15 cellular contexts compared by ENCODE assay signal in genomic region chr1:45172015-45172414, GRCh38. TPM values are rescaled to one million over a fixed set of nuclear protein-coding genes. Genes with fewer than 3 reads are reported as not detected.
A peak's percentile ranks its signal among the peaks of the same experiment; 100 is the strongest.
DNase-seq lines count a peak whose midpoint lies in the region; ATAC-seq, FAIRE-seq and TF ChIP-seq lines count a peak whose summit lies in the region.
"Had no signal": no experiment of that assay in that cellular context is flagged by ENCODE, and none has a peak within 500 bp of the region (broad histone marks: within the 10 kb centered on the region; RNA-seq: fewer than 3 reads in every experiment).

No MANE protein-coding gene starts in this region.

- ATAC-seq in HepG2: peak; percentile 84
- no peak for ATAC-seq in HG02610 (IDR thresholded peaks at IDR 0.05; ENCODE audit: unreplicated experiment)
- no peak for ATAC-seq in Right ventricle myocardium inferior
- ATAC-seq: gastroesophageal sphincter; naive thymus-derived CD8-positive, alpha-beta T cell; sciatic nerve; T-helper 17 cell had no signal

- no peaks in the 10 kb centered on the region for H3K4me1 ChIP-seq in GM23248 (ENCODE audit: insufficient read depth)
- H3K4me1 ChIP-seq in HepG2 (ENCODE audit: insufficient read depth, low read length): peaks cover 45% of the 10 kb centered on the region
- H3K4me1 ChIP-seq: gastroesophageal sphincter had no signal

- H3K9me2 ChIP-seq in GM23248 (ENCODE audit: insufficient read depth): no peaks in the 10 kb centered on the region

- POLR2A ChIA-PET in HepG2 (lab: Yijun Ruan, JAX): no interaction called here

- H3K79me2 ChIP-seq in GM23248 (ENCODE audit: insufficient read depth) (no peaks in the 10 kb centered on the region), HepG2 (ENCODE audit: insufficient read depth, low read length) (peaks cover 44% of the 10 kb centered on the region)

- H3K27ac ChIP-seq in GM23248 (no peak overlapping the region), HepG2 (ENCODE audit: extremely low read length, insufficient read depth, low read length) (peak overlapping the region; percentile 71)
- H3K27ac ChIP-seq: gastroesophageal sphincter had no signal

- TF ChIP-seq EP300 in HepG2 (IDR thresholded peaks at IDR 0.05; ENCODE audit: low read depth in 2 of 2, low read length in 2 of 2) (peak; percentile 63 to 98; a peak in 3 of 4 replicates), HepG2 (CRISPR knock-in tag; IDR thresholded peaks at IDR 0.05; ENCODE audit: borderline replicate concordance) (peak; percentile 82)

- in situ Hi-C loops in GM23248 (cut with MboI): no loop called here
- in situ Hi-C loops in HepG2 (cut with HindIII; ENCODE audit: extremely low pct_ligation_motif_present, low pct_unique_long_range_greater_than_20kb): no loop called here

- H3K4me2 ChIP-seq in GM23248 (ENCODE audit: unreplicated experiment): no peak overlapping the region
- peak overlapping the region; percentile 72 for H3K4me2 ChIP-seq in HepG2 (ENCODE audit: low read depth, low read length)

- TF ChIP-seq CTCF in NB4 (IDR thresholded peaks at IDR 0.05; ENCODE audit: low read depth, low read length): no peak
- TF ChIP-seq CTCF in HepG2 (CRISPR knock-in tag; IDR thresholded peaks at IDR 0.05): no peak
- no peak for TF ChIP-seq CTCF in GM10266 (IDR thresholded peaks at IDR 0.05; ENCODE audit: control insufficient read depth, insufficient read depth, low read depth, missing control alignments)

- no peak for TF ChIP-seq RAD21 in HepG2 (CRISPR knock-in tag; IDR thresholded peaks at IDR 0.05)

- FAIRE-seq in HepG2 (lab: Jason Lieb, UNC): no peak

- BruUV-seq in HepG2 (replicated peaks; lab: Mats Ljungman, UMichigan): no TSS peak

- WGBS in GM23248 (ENCODE audit: low coverage in 1 of 2, low lambda C conversion rate in 2 of 2, missing lambda C conversion rate in 2 of 2), 2 experiments: 71 to 77% methylated on average over 7 of the region's 7 CpGs
- 1% methylated on average over 7 of the region's 7 CpGs for WGBS in HepG2 (ENCODE audit: low lambda C conversion rate)

- H3K9me3 ChIP-seq in GM23248 (ENCODE audit: low read depth): no peaks in the 10 kb centered on the region
- no peaks in the 10 kb centered on the region for H3K9me3 ChIP-seq in HepG2 (ENCODE audit: low read length)
- H3K9me3 ChIP-seq: gastroesophageal sphincter had no signal

- H2AFZ ChIP-seq in GM23248: no peak overlapping the region
- H2AFZ ChIP-seq in HepG2 (ENCODE audit: low read length): no peak overlapping the region

- no peak overlapping the region for H3K9ac ChIP-seq in GM23248
- 0 out of 2 replicates have a peak overlapping the region, but pooled peaks have one; percentile 32 for H3K9ac ChIP-seq in HepG2 (ENCODE audit: insufficient read depth, low read depth, low read length)

- TF ChIP-seq POLR2A in NB4 (IDR thresholded peaks at IDR 0.05; ENCODE audit: extremely low read depth, insufficient read length): no peak
- no peak for TF ChIP-seq POLR2A in HepG2 (IDR thresholded peaks at IDR 0.05; ENCODE audit: insufficient read depth in 1 of 2, low read depth in 2 of 2, low read length in 2 of 2)

- 0 out of 2 replicates have a peak, but pooled peaks cover 3% of the 10 kb centered on the region for H3K27me3 ChIP-seq in GM23248 (replicated peaks; ENCODE audit: insufficient read depth)
- no peaks in the 10 kb centered on the region for H3K27me3 ChIP-seq in HepG2 (ENCODE audit: control insufficient read depth in 1 of 2, insufficient read depth in 2 of 2, low read length in 2 of 2)
- H3K27me3 ChIP-seq: gastroesophageal sphincter had no signal

- intact Hi-C loops in HepG2 (cut with micrococcal nuclease; ENCODE audit: unreplicated experiment) (no loop called here), Right ventricle myocardium inferior (cut with DNase I) (no loop called here)

- H3K36me3 ChIP-seq in GM23248 (ENCODE audit: low read depth): no peaks in the 10 kb centered on the region
- no peaks in the 10 kb centered on the region for H3K36me3 ChIP-seq in HepG2 (replicated peaks in 1 of 2; ENCODE audit: control insufficient read depth in 1 of 2, insufficient read depth in 2 of 2, low read length in 2 of 2)
- H3K36me3 ChIP-seq: gastroesophageal sphincter had no signal

- DNase-seq in GM23248 (peak; percentile 24), NB4 (ENCODE audit: low read depth) (peak; percentile 73), amniotic epithelial cell (ENCODE audit: low read depth) (peak; percentile 40), HepG2 (ENCODE audit: low spot score) (peak; percentile 94), Right ventricle myocardium inferior (ENCODE audit: missing footprints) (no peak), GM10266 (ENCODE audit: extremely low spot score) (no peak)
- DNase-seq in activated CD4-positive, alpha-beta T cell treated with anti-CD3 and anti-CD28 coated beads, Interleukin-2, amount 50 U/mL, for 4 hours: no peak
- DNase-seq: activated CD4-positive, alpha-beta memory T cell treated with anti-CD3 and anti-CD28 coated beads, Interleukin-2, amount 10 ng/mL, durations not matched to agents 7 days and 5 days; C1 segment of cervical spinal cord; naive thymus-derived CD8-positive, alpha-beta T cell; NCI-H1105 treated with DMSO at 0.1 percent for 48 hours; T-helper 17 cell had no signal

- CTCF ChIA-PET in HepG2 (lab: Yijun Ruan, JAX; ENCODE audit: low intra/inter-chr PET ratio, low total read pairs): no interaction called here

- H4K20me1 ChIP-seq in GM23248 (ENCODE audit: insufficient read depth) (no peaks in the 10 kb centered on the region), HepG2 (ENCODE audit: insufficient read depth, low read length) (no peaks in the 10 kb centered on the region)

- H3K4me3 ChIP-seq in GM23248 (no peak overlapping the region), NB4 (ENCODE audit: low read depth, low read length) (no peak overlapping the region), HepG2 (replicated peaks in 1 of 3; ENCODE audit: insufficient read depth in 1 of 3, low read depth in 2 of 3, low read length in 3 of 3) (peak overlapping the region in 2 of 3 experiments; percentile 32 to 46; a peak in 3 of 6 replicates)
- H3K4me3 ChIP-seq: gastroesophageal sphincter had no signal

- H3F3A ChIP-seq in GM23248 (ENCODE audit: insufficient read depth): no peaks in the 10 kb centered on the region

TF ChIP-seq in HepG2, 621 proteins besides CTCF, POLR2A, EP300 and RAD21 (continues in another document):
- 0 out of 2 replicates have a peak, but pooled peaks have one; percentile 65 for TF ChIP-seq HOXD1 (CRISPR knock-in tag; IDR thresholded peaks at IDR 0.05)
- TF ChIP-seq ZSCAN9 (CRISPR knock-in tag; IDR thresholded peaks at IDR 0.05; ENCODE audit: borderline replicate concordance): peak; percentile 82; the same call in 1 of the 2 replicates
- TF ChIP-seq PHF5A (CRISPR knock-in tag; IDR thresholded peaks at IDR 0.05; ENCODE audit: low read depth, unreplicated experiment): peak; percentile 47
- TF ChIP-seq ZKSCAN8 (CRISPR knock-in tag; IDR thresholded peaks at IDR 0.05; ENCODE audit: borderline replicate concordance): peak; percentile 49; the same call in 1 of the 2 replicates
- TF ChIP-seq SRY (CRISPR knock-in tag; IDR thresholded peaks at IDR 0.05): no peak
- peak; percentile 97 for TF ChIP-seq JUNB (CRISPR knock-in tag; IDR thresholded peaks at IDR 0.05; ENCODE audit: borderline replicate concordance)
- peak; percentile 98 for TF ChIP-seq TCF7 (IDR thresholded peaks at IDR 0.05; ENCODE audit: low read depth)
- TF ChIP-seq MTF2 (CRISPR knock-in tag; IDR thresholded peaks at IDR 0.05; ENCODE audit: borderline replicate concordance): no peak
- TF ChIP-seq FUBP1 (CRISPR knock-in tag; IDR thresholded peaks at IDR 0.05; ENCODE audit: borderline replicate concordance): no peak

RNA-seq across cellular contexts. Expression of gene ZSWIM5, which starts 34.4 kb away (rescaled TPM):
- 0.54 and 1.1 TPM in 2 replicates for total RNA-seq in GM23248 (2014; rRNA removed; shearing (Covaris generic))
- polyA plus RNA-seq in GM23248 (2016; fragmentation: Nextera tagmentation; extraction: Ambion mirVana) (0.06 and 0.08 TPM in 2 replicates), HepG2 (2011; rRNA removed) (20.6 and 22.0 TPM in 2 replicates)
- total RNA-seq in HepG2 (2016; rRNA removed; fragmentation: Illumina TruSeq; extraction: Trizol) (11.0 and 13.5 TPM in 2 replicates), Right ventricle myocardium inferior (0.81 TPM)
- total RNA-seq in HepG2 (2016; cell fraction: cytosol; rRNA removed; fragmentation: Illumina TruSeq; extraction: Trizol; ENCODE audit: low read depth): 3.1 and 3.4 TPM in 2 replicates
- 11.1 and 12.4 TPM in 2 replicates for total RNA-seq in HepG2 (2016; cell fraction: insoluble cytoplasmic fraction; rRNA removed; fragmentation: Illumina TruSeq; extraction: Trizol)
- total RNA-seq in HepG2 (2016; cell fraction: membrane; rRNA removed; fragmentation: Illumina TruSeq; extraction: Trizol): 4.6 and 5.3 TPM in 2 replicates
- total RNA-seq in HepG2 (2016; cell fraction: nucleus; rRNA removed; fragmentation: Illumina TruSeq; extraction: Trizol): 11.7 and 12.3 TPM in 2 replicates
- 12.4 and 16.3 TPM in 2 replicates for polyA plus RNA-seq in HepG2 (2011; cell fraction: cytosol; rRNA removed)
- 36.8 and 39.3 TPM in 2 replicates for polyA plus RNA-seq in HepG2 (2011; cell fraction: nucleus; rRNA removed)
- polyA plus RNA-seq in HepG2 (2012): 14.2 and 16.1 TPM in 2 replicates
- 0.44 and 0.45 TPM in 2 replicates for polyA plus RNA-seq in HepG2 (2016; cell fraction: cytosol; fragmentation: Illumina TruSeq; extraction: Trizol; ENCODE audit: low read depth)
- 10.3 and 10.4 TPM in 2 replicates for polyA plus RNA-seq in HepG2 (2016; cell fraction: insoluble cytoplasmic fraction; fragmentation: Illumina TruSeq; extraction: Trizol; ENCODE audit: low read depth)
- 1.5 and 1.9 TPM in 2 replicates for polyA plus RNA-seq in HepG2 (2016; cell fraction: membrane; fragmentation: Illumina TruSeq; extraction: Trizol; ENCODE audit: low read depth)
- polyA plus RNA-seq in HepG2 (2016; cell fraction: nucleus; fragmentation: Illumina TruSeq; extraction: Trizol; ENCODE audit: insufficient read depth, low read depth): 15.8 and 16.6 TPM in 2 replicates
- polyA minus RNA-seq in HepG2 (2011; rRNA and poly(A)+ RNA removed; ENCODE audit: low replicate concordance): 10.3 and 47.4 TPM in 2 replicates
- polyA minus RNA-seq in HepG2 (2011; cell fraction: cytosol; rRNA and poly(A)+ RNA removed): 10.9 and 13.2 TPM in 2 replicates
- 23.5 and 24.5 TPM in 2 replicates for polyA minus RNA-seq in HepG2 (2011; cell fraction: nucleus; rRNA and poly(A)+ RNA removed)

Comparison
In these comparisons a context has a peak if more than half of its experiments do, and no peak if none do; other contexts are left out.
1. DNase-seq: peak in GM23248 (single experiment), NB4 (single experiment), amniotic epithelial cell (single experiment) and HepG2 (single experiment); none in Right ventricle myocardium inferior (single experiment), GM10266 (single experiment) and activated CD4-positive, alpha-beta T cell treated with anti-CD3 and anti-CD28 coated beads, Interleukin-2, amount 50 U/mL, for 4 hours (0 of 2).
2. H3K4me3 ChIP-seq: peak in HepG2 (2 of 3); none in GM23248 (single experiment) and NB4 (single experiment).